1 cellular context compared by ENCODE assay signal in the genomic region with DNA sequence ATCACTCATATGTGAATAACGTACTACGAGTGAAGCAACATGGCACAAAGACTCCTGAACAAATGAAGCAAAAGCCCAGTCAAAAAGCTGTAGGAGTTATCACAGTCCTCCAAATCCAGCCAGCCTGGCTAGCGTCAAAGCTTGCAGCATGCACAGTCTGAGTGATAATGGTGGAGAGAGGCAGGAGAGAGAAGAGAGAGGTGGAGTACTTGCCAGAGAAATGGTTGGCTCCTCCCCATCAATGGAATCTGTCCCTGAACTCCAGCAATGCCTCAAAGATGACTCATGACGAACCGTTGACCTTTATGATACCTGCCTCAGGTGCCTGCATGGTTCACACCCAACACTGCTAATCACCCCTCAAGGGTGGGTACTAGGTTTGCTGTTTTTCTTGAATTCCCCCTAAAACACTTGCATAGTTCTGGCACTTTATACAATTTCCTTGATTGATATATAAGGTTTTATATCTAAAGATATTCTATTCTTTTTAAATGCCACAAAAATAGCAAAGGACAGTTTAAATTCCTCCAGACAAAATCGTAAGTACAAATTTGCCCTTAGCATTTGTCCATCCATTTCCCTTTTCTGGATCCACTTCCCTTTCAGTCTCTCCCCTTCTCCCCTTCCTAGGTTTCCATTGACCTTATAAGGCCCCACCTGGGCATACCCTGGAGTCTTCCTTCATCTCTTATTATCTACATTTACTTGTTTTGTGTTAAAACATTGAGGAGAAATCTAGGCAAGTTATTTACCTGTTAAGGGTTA.
TF ChIP-seq lines count a peak whose summit lies in the region.

No MANE protein-coding gene starts in this region.

TF ChIP-seq in HCT116, 20 proteins besides CTCF, POLR2A, EP300 and RAD21 (continued from another document):
- no peak for TF ChIP-seq ZBTB33 (IDR thresholded peaks at IDR 0.05; ENCODE audit: extremely low read depth, insufficient replicate concordance, low read length)
- TF ChIP-seq YY1 (IDR thresholded peaks at IDR 0.05; ENCODE audit: extremely low read depth, insufficient replicate concordance, low read depth, low read length): peak; percentile 12
- peak; percentile 40; the same call in 1 of the 2 replicates for TF ChIP-seq SP1 (IDR thresholded peaks at IDR 0.05; ENCODE audit: low read depth)
- no peak for TF ChIP-seq SRF (IDR thresholded peaks at IDR 0.05; ENCODE audit: low read depth)
- peak; percentile 63; the same call in 1 of the 2 replicates for TF ChIP-seq JUND (IDR thresholded peaks at IDR 0.05)
- no peak for TF ChIP-seq CEBPB (IDR thresholded peaks at IDR 0.05; ENCODE audit: low read depth)
- TF ChIP-seq FOSL1 (IDR thresholded peaks at IDR 0.05; ENCODE audit: low read depth): peak; percentile 68
